13 cellular contexts compared by ENCODE assay signal in genomic region chr2:201228271-201228911, GRCh38. TPM values are rescaled to one million over a fixed set of nuclear protein-coding genes. Genes with fewer than 3 reads are reported as not detected.
A peak's percentile ranks its signal among the peaks of the same experiment; 100 is the strongest.
DNase-seq lines count a peak whose midpoint lies in the region; ATAC-seq and TF ChIP-seq lines count a peak whose summit lies in the region.
"Had no signal": no experiment of that assay in that cellular context is flagged by ENCODE, and none has a peak within 500 bp of the region (broad histone marks: within the 10 kb centered on the region; RNA-seq: fewer than 3 reads in every experiment).

No MANE protein-coding gene starts in this region.

- H3K9ac ChIP-seq in BLaER1 treated with 17β-estradiol and CSF1 and Interleukin-3, amounts not matched to agents 10 nM and 100 nM, result peak overlapping the region in 4 of 11 experiments; percentile 13 to 67 (median 28); a peak in 8 of 22 replicates
- no peak overlapping the region for H3K9ac ChIP-seq in mesenchymal stem cell (ENCODE audit: low read length)

- no peak overlapping the region for H2BK5ac ChIP-seq in mesenchymal stem cell (ENCODE audit: low read depth, low read length, poor library complexity, severe bottlenecking)

- H3K4me2 ChIP-seq in BLaER1 treated with 17β-estradiol and CSF1 and Interleukin-3, amounts not matched to agents 10 nM and 100 nM, result peak overlapping the region; percentile 6 to 87 (median 54); a peak in 17 of 22 replicates
- no peak overlapping the region for H3K4me2 ChIP-seq in mesenchymal stem cell (ENCODE audit: low read length, poor library complexity, severe bottlenecking)

- no peaks in the 10 kb centered on the region for H3K9me3 Mint-ChIP-seq in activated CD8-positive, alpha-beta T cell treated with anti-CD3 and anti-CD28 coated beads, Interleukin-2, amount 10 ng/mL, durations not matched to agents 7 days and 5 days (ENCODE audit: insufficient read depth)
- H3K9me3 Mint-ChIP-seq: naive B cell had no signal

- H3K4ac ChIP-seq in mesenchymal stem cell (ENCODE audit: low read depth in 1 of 2, low read length in 2 of 2), result no peak overlapping the region

- no peak overlapping the region for H3K23ac ChIP-seq in mesenchymal stem cell (ENCODE audit: low read length in 2 of 2)

- TF ChIP-seq CTCF in ascending aorta (IDR thresholded peaks at IDR 0.05), result no peak

- H2BK12ac ChIP-seq in mesenchymal stem cell (ENCODE audit: low read length in 2 of 2), result no peak overlapping the region

- ATAC-seq in activated CD8-positive, alpha-beta T cell treated with anti-CD3 and anti-CD28 coated beads, Interleukin-2, amount 10 ng/mL, durations not matched to agents 7 days and 5 days, result no peak

- no peaks in the 10 kb centered on the region for H3K27me3 ChIP-seq in BLaER1 treated with 17β-estradiol and CSF1 and Interleukin-3, amounts not matched to agents 10 nM and 100 nM
- H3K27me3 ChIP-seq in mesenchymal stem cell (ENCODE audit: control insufficient read depth in 1 of 2, insufficient read depth in 1 of 2, low read length in 2 of 2), result no peaks in the 10 kb centered on the region
- no peaks in the 10 kb centered on the region for H3K27me3 ChIP-seq in ascending aorta

- H3K27ac Mint-ChIP-seq in activated CD8-positive, alpha-beta T cell treated with anti-CD3 and anti-CD28 coated beads, Interleukin-2, amount 10 ng/mL, durations not matched to agents 7 days and 5 days, result peak overlapping the region; percentile 78

- peak overlapping the region; percentile 34 for H3K4me3 Mint-ChIP-seq in activated CD8-positive, alpha-beta T cell treated with anti-CD3 and anti-CD28 coated beads, Interleukin-2, amount 10 ng/mL, durations not matched to agents 7 days and 5 days

- H2BK15ac ChIP-seq in mesenchymal stem cell (ENCODE audit: low read depth, poor library complexity, severe bottlenecking), result no peak overlapping the region

- DNase-seq in ELR (ENCODE audit: low read depth) (peak; percentile 44), mesenchymal stem cell (peak; percentile 60), ascending aorta (ENCODE audit: low spot score in 2 of 2) (no peak), UCSD-AML1 (lab: John Stamatoyannopoulos, UW; ENCODE audit: unreplicated experiment) (no peak), pons (ENCODE audit: low spot score) (no peak)
- no peak for DNase-seq in activated CD8-positive, alpha-beta T cell treated with anti-CD3 and anti-CD28 coated beads, Interleukin-2, amount 10 ng/mL, durations not matched to agents 7 days and 5 days
- DNase-seq: islet precursor cell, naive B cell, NCI-H1417, NCI-H748 treated with DMSO at 0.1 percent for 48 hours, SW 1271 had no signal

- CTCF ChIA-PET in activated CD8-positive, alpha-beta T cell treated with anti-CD3 and anti-CD28 coated beads, Interleukin-2, amount 10 ng/mL, durations not matched to agents 7 days and 5 days (lab: Charles Lee), result interaction anchor here (1.3 to 3.9 kb wide), 3 partner anchors 33 to 51 kb away, joined by 3 to 36 read pairs (median 7); partner anchors contain the start of gene CASP10

- intact Hi-C loops in ascending aorta (cut with DNase I), result no loop called here

- H3K36me3 ChIP-seq in BLaER1 treated with 17β-estradiol and CSF1 and Interleukin-3, amounts not matched to agents 10 nM and 100 nM, result no peaks in the 10 kb centered on the region
- H3K36me3 ChIP-seq in mesenchymal stem cell (ENCODE audit: control insufficient read depth in 1 of 2, insufficient read depth in 2 of 2, low read depth in 1 of 2, low read length in 2 of 2) (no peaks in the 10 kb centered on the region), ascending aorta (no peaks in the 10 kb centered on the region)
- H3K36me3 ChIP-seq: cardiac muscle cell had no signal

- H3K36me3 Mint-ChIP-seq in activated CD8-positive, alpha-beta T cell treated with anti-CD3 and anti-CD28 coated beads, Interleukin-2, amount 10 ng/mL, durations not matched to agents 7 days and 5 days (ENCODE audit: low read depth), result peaks cover 8% of the 10 kb centered on the region
- H3K36me3 Mint-ChIP-seq: naive B cell had no signal

- H3K27ac ChIP-seq in BLaER1 treated with 17β-estradiol and CSF1 and Interleukin-3, amounts not matched to agents 10 nM and 100 nM, result peak overlapping the region in 7 of 11 experiments; percentile 28 to 78 (median 53); a peak in 11 of 22 replicates
- H3K27ac ChIP-seq in mesenchymal stem cell (ENCODE audit: low read length, poor library complexity, severe bottlenecking) (no peak overlapping the region), ascending aorta (no peak overlapping the region)
- H3K27ac ChIP-seq: cardiac muscle cell had no signal

- peaks cover 49% of the 10 kb centered on the region for H3K4me1 Mint-ChIP-seq in activated CD8-positive, alpha-beta T cell treated with anti-CD3 and anti-CD28 coated beads, Interleukin-2, amount 10 ng/mL, durations not matched to agents 7 days and 5 days (ENCODE audit: low read depth)

- H3K18ac ChIP-seq in mesenchymal stem cell (ENCODE audit: low read depth in 1 of 2, low read length in 2 of 2), result no peak overlapping the region

- no peaks in the 10 kb centered on the region for H4K20me1 ChIP-seq in BLaER1 treated with 17β-estradiol and CSF1 and Interleukin-3, amounts not matched to agents 10 nM and 100 nM

- 18% methylated on average over 1 of the region's 3 CpGs for WGBS in mesenchymal stem cell

- H4K91ac ChIP-seq in mesenchymal stem cell (ENCODE audit: low read length), result no peak overlapping the region

- no peaks in the 10 kb centered on the region for H3K79me1 ChIP-seq in mesenchymal stem cell (replicated peaks; ENCODE audit: low read length, poor library complexity, severe bottlenecking)

- no peaks in the 10 kb centered on the region for H3K27me3 Mint-ChIP-seq in activated CD8-positive, alpha-beta T cell treated with anti-CD3 and anti-CD28 coated beads, Interleukin-2, amount 10 ng/mL, durations not matched to agents 7 days and 5 days (ENCODE audit: low read depth)
- H3K27me3 Mint-ChIP-seq: naive B cell had no signal

- H3K4me1 ChIP-seq in BLaER1 treated with 17β-estradiol and CSF1 and Interleukin-3, amounts not matched to agents 10 nM and 100 nM, result peaks cover 14 to 43% (median 25%) of the 10 kb centered on the region in 10 experiments
- H3K4me1 ChIP-seq in mesenchymal stem cell (ENCODE audit: control insufficient read depth, insufficient read depth, low read depth, low read length), result peaks cover 7% of the 10 kb centered on the region
- no peaks in the 10 kb centered on the region for H3K4me1 ChIP-seq in ascending aorta

- H2AK5ac ChIP-seq in mesenchymal stem cell (ENCODE audit: low read length, severe bottlenecking), result no peak overlapping the region

- H3K9me3 ChIP-seq in BLaER1 treated with 17β-estradiol and CSF1 and Interleukin-3, amounts not matched to agents 10 nM and 100 nM (replicated peaks in 1 of 11), result no peaks in the 10 kb centered on the region
- no peaks in the 10 kb centered on the region for H3K9me3 ChIP-seq in mesenchymal stem cell (ENCODE audit: control insufficient read depth, low read length)
- no peaks in the 10 kb centered on the region for H3K9me3 ChIP-seq in ascending aorta

- H3K4me3 ChIP-seq in BLaER1 treated with 17β-estradiol and CSF1 and Interleukin-3, amounts not matched to agents 10 nM and 100 nM, result 0 out of 20 replicates have a peak overlapping the region, but pooled peaks of 1 of the 10 experiments have one; percentile 26
- H3K4me3 ChIP-seq in mesenchymal stem cell (ENCODE audit: insufficient read depth in 1 of 2, low read depth in 1 of 2, low read length in 2 of 2), result no peak overlapping the region
- no peak overlapping the region for H3K4me3 ChIP-seq in ascending aorta
- H3K4me3 ChIP-seq: cardiac muscle cell had no signal

- H2AFZ ChIP-seq in mesenchymal stem cell (ENCODE audit: low read depth, low read length), result no peak overlapping the region

- POLR2A ChIA-PET in activated CD8-positive, alpha-beta T cell treated with anti-CD3 and anti-CD28 coated beads, Interleukin-2, amount 10 ng/mL, durations not matched to agents 7 days and 5 days (lab: Charles Lee), result interaction anchor here (1.1 to 1.8 kb wide), 2 partner anchors 32 to 45 kb away, joined by 4 read pairs; partner anchors contain the start of genes CASP10 and CASP8

- H3K14ac ChIP-seq in mesenchymal stem cell (ENCODE audit: low read length in 2 of 2), result no peak overlapping the region

- H4K8ac ChIP-seq in mesenchymal stem cell (ENCODE audit: low read length), result peak overlapping the region; percentile 84

- H2BK120ac ChIP-seq in mesenchymal stem cell (ENCODE audit: low read depth, low read length), result peak overlapping the region; percentile 61

RNA-seq across cellular contexts. Expression of gene CASP8, which starts 31.9 kb away (rescaled TPM):
- 10 to 100 TPM; 62.7 to 63.2 TPM for total RNA-seq in activated CD8-positive, alpha-beta T cell treated with anti-CD3 and anti-CD28 coated beads, Interleukin-2, amount 10 ng/mL, durations not matched to agents 7 days and 5 days
- polyA plus RNA-seq in mesenchymal stem cell (2013, experiment 1 of 2), result 12.5 TPM
- 10.6 TPM for polyA plus RNA-seq in mesenchymal stem cell (2013, experiment 2 of 2)
- total RNA-seq in ascending aorta, result 15.2 TPM

RNA-seq across cellular contexts. Expression of gene CASP10, which starts 45.5 kb away (rescaled TPM):
- 10 to 100 TPM; 40.7 to 42.8 TPM for total RNA-seq in activated CD8-positive, alpha-beta T cell treated with anti-CD3 and anti-CD28 coated beads, Interleukin-2, amount 10 ng/mL, durations not matched to agents 7 days and 5 days
- polyA plus RNA-seq in mesenchymal stem cell (2013, experiment 1 of 2), result 0.47 TPM
- 0.53 TPM for polyA plus RNA-seq in mesenchymal stem cell (2013, experiment 2 of 2)
- total RNA-seq in ascending aorta, result 7.8 TPM

Comparison
In these comparisons a context has a peak if more than half of its experiments do, and no peak if none do; other contexts are left out.
1. H3K27ac ChIP-seq: peak in BLaER1 treated with 17β-estradiol and CSF1 and Interleukin-3, amounts not matched to agents 10 nM and 100 nM (7 of 11); none in mesenchymal stem cell (single experiment) and ascending aorta (0 of 2).
2. DNase-seq: peak in ELR (single experiment) and mesenchymal stem cell (single experiment); none in activated CD8-positive, alpha-beta T cell treated with anti-CD3 and anti-CD28 coated beads, Interleukin-2, amount 10 ng/mL, durations not matched to agents 7 days and 5 days (single experiment), ascending aorta (0 of 2), UCSD-AML1 (single experiment) and pons (single experiment).